In the genomic region with DNA sequence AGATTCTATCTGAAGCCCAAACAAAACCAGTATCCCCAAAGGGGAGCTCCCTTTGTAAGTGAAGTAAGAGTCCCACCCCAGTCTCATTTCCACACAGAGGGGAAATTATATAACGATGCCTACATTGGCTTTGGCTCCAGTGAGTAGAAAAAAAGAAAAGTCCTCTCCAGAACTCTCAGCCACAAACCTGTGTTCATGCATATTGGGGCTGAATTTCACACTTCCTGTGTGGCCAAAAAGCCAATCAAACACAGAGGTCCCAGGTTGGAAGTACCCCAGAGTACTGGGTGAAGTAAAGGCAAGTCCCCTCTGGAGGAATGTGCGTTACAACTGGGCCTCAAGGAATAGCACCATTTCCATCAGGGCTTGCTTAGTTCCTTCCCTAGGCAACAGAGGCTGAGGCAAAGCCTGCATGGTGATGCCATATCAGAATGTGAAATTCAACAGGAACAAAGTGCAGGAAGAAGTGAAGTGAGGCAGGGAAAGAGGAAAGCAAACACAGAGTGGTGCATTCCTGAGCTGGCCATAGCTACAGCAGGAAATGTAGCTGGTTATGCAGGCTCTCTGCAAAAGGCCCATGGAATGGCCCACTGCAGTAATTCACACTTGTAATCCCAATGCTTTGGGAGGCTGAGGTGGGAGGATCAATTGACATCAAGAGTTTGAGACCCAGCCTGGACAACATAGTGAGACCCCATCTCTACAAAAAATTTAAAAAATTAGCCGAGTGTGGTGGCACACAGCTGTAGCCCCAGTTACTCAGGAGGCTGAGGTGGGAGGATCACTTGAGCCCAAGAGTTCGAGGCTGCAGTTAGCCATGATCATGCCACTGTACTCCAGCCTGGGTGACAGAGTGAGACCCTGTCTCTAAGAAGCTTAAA, we compare ENCODE assay signal across 1 cellular context.
A peak's percentile ranks its signal among the peaks of the same experiment; 100 is the strongest.
TF ChIP-seq lines count a peak whose summit lies in the region.

No MANE protein-coding gene starts in this region.

TF ChIP-seq in HepG2, 621 proteins besides CTCF, POLR2A, EP300 and RAD21 (continued from another document and continues in another):
- TF ChIP-seq, protein P1, sequence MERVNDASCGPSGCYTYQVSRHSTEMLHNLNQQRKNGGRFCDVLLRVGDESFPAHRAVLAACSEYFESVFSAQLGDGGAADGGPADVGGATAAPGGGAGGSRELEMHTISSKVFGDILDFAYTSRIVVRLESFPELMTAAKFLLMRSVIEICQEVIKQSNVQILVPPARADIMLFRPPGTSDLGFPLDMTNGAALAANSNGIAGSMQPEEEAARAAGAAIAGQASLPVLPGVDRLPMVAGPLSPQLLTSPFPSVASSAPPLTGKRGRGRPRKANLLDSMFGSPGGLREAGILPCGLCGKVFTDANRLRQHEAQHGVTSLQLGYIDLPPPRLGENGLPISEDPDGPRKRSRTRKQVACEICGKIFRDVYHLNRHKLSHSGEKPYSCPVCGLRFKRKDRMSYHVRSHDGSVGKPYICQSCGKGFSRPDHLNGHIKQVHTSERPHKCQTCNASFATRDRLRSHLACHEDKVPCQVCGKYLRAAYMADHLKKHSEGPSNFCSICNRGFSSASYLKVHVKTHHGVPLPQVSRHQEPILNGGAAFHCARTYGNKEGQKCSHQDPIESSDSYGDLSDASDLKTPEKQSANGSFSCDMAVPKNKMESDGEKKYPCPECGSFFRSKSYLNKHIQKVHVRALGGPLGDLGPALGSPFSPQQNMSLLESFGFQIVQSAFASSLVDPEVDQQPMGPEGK (CRISPR knock-in tag; IDR thresholded peaks at IDR 0.05): no peak
- TF ChIP-seq MIER2 (CRISPR knock-in tag; IDR thresholded peaks at IDR 0.05) (no peak), CEBPG (CRISPR knock-in tag; IDR thresholded peaks at IDR 0.05) (no peak), ZFP90 (CRISPR knock-in tag; IDR thresholded peaks at IDR 0.05; ENCODE audit: borderline replicate concordance) (no peak), TCF12 (IDR thresholded peaks at IDR 0.05) (no peak), TCF12 (CRISPR knock-in tag; IDR thresholded peaks at IDR 0.05) (no peak), ZNF24 (IDR thresholded peaks at IDR 0.05) (peak; percentile 93), TEF (CRISPR knock-in tag; IDR thresholded peaks at IDR 0.05) (no peak), HNF4A (CRISPR knock-in tag; IDR thresholded peaks at IDR 0.05) (peak; percentile 58), NFKB2 (CRISPR knock-in tag; IDR thresholded peaks at IDR 0.05; ENCODE audit: borderline replicate concordance) (no peak), MTA1 (CRISPR knock-in tag; IDR thresholded peaks at IDR 0.05; ENCODE audit: borderline replicate concordance) (no peak), SALL1 (CRISPR knock-in tag; IDR thresholded peaks at IDR 0.05) (0 out of 2 replicates have a peak, but pooled peaks have one; percentile 12), ZNF773 (CRISPR knock-in tag; IDR thresholded peaks at IDR 0.05; ENCODE audit: borderline replicate concordance) (no peak), SALL2 (CRISPR knock-in tag; IDR thresholded peaks at IDR 0.05) (no peak), ZNF264 (CRISPR knock-in tag; IDR thresholded peaks at IDR 0.05) (no peak), THRA (CRISPR knock-in tag; IDR thresholded peaks at IDR 0.05; ENCODE audit: borderline replicate concordance) (no peak), NCOR1 (IDR thresholded peaks at IDR 0.05; ENCODE audit: borderline replicate concordance, low read length) (no peak), SOX6 (IDR thresholded peaks at IDR 0.05) (no peak), SOX6 (CRISPR knock-in tag; IDR thresholded peaks at IDR 0.05) (no peak), PAX8 (CRISPR knock-in tag; IDR thresholded peaks at IDR 0.05; ENCODE audit: borderline replicate concordance) (no peak), NFIC (IDR thresholded peaks at IDR 0.05; ENCODE audit: low read length) (no peak), GPN1 (CRISPR knock-in tag; IDR thresholded peaks at IDR 0.05; ENCODE audit: borderline replicate concordance) (no peak), ZNF598 (CRISPR knock-in tag; IDR thresholded peaks at IDR 0.05; ENCODE audit: borderline replicate concordance) (no peak), KAT2B (IDR thresholded peaks at IDR 0.05; ENCODE audit: borderline replicate concordance, low read depth, low read length) (no peak), ZNF703 (CRISPR knock-in tag; IDR thresholded peaks at IDR 0.05; ENCODE audit: borderline replicate concordance) (no peak), ZNF644 (CRISPR knock-in tag; IDR thresholded peaks at IDR 0.05; ENCODE audit: low read depth) (no peak), SUZ12 (IDR thresholded peaks at IDR 0.05; ENCODE audit: low read depth, low read length) (no peak), CSRNP1 (CRISPR knock-in tag; IDR thresholded peaks at IDR 0.05) (no peak), KLF15 (CRISPR knock-in tag; IDR thresholded peaks at IDR 0.05; ENCODE audit: borderline replicate concordance) (no peak), ZNF543 (CRISPR knock-in tag; IDR thresholded peaks at IDR 0.05) (no peak), MAX (IDR thresholded peaks at IDR 0.05) (no peak), ZBTB3 (CRISPR knock-in tag; IDR thresholded peaks at IDR 0.05; ENCODE audit: borderline replicate concordance, low read depth) (no peak)
- TF ChIP-seq, protein P2, sequence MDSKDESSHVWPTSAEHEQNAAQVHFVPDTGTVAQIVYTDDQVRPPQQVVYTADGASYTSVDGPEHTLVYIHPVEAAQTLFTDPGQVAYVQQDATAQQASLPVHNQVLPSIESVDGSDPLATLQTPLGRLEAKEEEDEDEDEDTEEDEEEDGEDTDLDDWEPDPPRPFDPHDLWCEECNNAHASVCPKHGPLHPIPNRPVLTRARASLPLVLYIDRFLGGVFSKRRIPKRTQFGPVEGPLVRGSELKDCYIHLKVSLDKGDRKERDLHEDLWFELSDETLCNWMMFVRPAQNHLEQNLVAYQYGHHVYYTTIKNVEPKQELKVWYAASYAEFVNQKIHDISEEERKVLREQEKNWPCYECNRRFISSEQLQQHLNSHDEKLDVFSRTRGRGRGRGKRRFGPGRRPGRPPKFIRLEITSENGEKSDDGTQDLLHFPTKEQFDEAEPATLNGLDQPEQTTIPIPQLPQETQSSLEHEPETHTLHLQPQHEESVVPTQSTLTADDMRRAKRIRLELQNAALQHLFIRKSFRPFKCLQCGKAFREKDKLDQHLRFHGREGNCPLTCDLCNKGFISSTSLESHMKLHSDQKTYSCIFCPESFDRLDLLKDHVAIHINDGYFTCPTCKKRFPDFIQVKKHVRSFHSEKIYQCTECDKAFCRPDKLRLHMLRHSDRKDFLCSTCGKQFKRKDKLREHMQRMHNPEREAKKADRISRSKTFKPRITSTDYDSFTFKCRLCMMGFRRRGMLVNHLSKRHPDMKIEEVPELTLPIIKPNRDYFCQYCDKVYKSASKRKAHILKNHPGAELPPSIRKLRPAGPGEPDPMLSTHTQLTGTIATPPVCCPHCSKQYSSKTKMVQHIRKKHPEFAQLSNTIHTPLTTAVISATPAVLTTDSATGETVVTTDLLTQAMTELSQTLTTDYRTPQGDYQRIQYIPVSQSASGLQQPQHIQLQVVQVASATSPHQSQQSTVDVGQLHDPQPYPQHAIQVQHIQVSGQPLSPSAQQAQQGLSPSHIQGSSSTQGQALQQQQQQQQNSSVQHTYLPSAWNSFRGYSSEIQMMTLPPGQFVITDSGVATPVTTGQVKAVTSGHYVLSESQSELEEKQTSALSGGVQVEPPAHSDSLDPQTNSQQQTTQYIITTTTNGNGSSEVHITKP (CRISPR knock-in tag; IDR thresholded peaks at IDR 0.05; ENCODE audit: low read depth): peak; percentile 55; the same call in 1 of the 2 replicates
- TF ChIP-seq, protein P3, sequence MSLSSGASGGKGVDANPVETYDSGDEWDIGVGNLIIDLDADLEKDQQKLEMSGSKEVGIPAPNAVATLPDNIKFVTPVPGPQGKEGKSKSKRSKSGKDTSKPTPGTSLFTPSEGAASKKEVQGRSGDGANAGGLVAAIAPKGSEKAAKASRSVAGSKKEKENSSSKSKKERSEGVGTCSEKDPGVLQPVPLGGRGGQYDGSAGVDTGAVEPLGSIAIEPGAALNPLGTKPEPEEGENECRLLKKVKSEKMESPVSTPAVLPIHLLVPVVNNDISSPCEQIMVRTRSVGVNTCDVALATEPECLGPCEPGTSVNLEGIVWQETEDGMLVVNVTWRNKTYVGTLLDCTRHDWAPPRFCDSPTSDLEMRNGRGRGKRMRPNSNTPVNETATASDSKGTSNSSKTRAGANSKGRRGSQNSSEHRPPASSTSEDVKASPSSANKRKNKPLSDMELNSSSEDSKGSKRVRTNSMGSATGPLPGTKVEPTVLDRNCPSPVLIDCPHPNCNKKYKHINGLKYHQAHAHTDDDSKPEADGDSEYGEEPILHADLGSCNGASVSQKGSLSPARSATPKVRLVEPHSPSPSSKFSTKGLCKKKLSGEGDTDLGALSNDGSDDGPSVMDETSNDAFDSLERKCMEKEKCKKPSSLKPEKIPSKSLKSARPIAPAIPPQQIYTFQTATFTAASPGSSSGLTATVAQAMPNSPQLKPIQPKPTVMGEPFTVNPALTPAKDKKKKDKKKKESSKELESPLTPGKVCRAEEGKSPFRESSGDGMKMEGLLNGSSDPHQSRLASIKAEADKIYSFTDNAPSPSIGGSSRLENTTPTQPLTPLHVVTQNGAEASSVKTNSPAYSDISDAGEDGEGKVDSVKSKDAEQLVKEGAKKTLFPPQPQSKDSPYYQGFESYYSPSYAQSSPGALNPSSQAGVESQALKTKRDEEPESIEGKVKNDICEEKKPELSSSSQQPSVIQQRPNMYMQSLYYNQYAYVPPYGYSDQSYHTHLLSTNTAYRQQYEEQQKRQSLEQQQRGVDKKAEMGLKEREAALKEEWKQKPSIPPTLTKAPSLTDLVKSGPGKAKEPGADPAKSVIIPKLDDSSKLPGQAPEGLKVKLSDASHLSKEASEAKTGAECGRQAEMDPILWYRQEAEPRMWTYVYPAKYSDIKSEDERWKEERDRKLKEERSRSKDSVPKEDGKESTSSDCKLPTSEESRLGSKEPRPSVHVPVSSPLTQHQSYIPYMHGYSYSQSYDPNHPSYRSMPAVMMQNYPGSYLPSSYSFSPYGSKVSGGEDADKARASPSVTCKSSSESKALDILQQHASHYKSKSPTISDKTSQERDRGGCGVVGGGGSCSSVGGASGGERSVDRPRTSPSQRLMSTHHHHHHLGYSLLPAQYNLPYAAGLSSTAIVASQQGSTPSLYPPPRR (CRISPR knock-in tag; IDR thresholded peaks at IDR 0.05; ENCODE audit: borderline replicate concordance): no peak
- TF ChIP-seq, protein P4, sequence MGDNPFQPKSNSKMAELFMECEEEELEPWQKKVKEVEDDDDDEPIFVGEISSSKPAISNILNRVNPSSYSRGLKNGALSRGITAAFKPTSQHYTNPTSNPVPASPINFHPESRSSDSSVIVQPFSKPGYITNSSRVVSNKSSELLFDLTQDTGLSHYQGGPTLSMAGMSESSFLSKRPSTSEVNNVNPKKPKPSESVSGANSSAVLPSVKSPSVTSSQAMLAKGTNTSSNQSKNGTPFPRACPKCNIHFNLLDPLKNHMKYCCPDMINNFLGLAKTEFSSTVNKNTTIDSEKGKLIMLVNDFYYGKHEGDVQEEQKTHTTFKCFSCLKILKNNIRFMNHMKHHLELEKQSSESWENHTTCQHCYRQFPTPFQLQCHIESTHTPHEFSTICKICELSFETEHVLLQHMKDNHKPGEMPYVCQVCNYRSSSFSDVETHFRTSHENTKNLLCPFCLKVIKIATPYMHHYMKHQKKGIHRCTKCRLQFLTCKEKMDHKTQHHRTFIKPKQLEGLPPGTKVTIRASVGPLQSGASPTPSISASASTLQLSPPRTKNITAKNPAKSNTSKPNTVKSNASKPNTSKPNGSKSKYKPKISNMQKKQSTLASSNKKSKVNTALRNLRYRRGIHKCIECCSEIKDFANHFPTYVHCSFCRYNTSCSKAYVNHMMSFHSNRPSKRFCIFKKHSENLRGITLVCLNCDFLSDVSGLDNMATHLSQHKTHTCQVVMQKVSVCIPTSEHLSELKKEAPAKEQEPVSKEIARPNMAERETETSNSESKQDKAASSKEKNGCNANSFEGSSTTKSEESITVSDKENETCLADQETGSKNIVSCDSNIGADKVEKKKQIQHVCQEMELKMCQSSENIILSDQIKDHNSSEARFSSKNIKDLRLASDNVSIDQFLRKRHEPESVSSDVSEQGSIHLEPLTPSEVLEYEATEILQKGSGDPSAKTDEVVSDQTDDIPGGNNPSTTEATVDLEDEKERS (CRISPR knock-in tag; IDR thresholded peaks at IDR 0.05): no peak
- TF ChIP-seq, protein P5, sequence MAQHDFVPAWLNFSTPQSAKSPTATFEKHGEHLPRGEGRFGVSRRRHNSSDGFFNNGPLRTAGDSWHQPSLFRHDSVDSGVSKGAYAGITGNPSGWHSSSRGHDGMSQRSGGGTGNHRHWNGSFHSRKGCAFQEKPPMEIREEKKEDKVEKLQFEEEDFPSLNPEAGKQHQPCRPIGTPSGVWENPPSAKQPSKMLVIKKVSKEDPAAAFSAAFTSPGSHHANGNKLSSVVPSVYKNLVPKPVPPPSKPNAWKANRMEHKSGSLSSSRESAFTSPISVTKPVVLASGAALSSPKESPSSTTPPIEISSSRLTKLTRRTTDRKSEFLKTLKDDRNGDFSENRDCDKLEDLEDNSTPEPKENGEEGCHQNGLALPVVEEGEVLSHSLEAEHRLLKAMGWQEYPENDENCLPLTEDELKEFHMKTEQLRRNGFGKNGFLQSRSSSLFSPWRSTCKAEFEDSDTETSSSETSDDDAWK (CRISPR knock-in tag; IDR thresholded peaks at IDR 0.05): no peak
